Comparison of ENCODE assay signal across 1 cellular context in genomic region chr17:35877345-35878029, GRCh38.
TF ChIP-seq lines count a peak whose summit lies in the region.

No MANE protein-coding gene starts in this region.

TF ChIP-seq in K562, 482 proteins besides CTCF, POLR2A, EP300 and RAD21:
- no peak for TF ChIP-seq DACH1 (IDR thresholded peaks at IDR 0.05; ENCODE audit: partially characterized antibody)
- peak; percentile 21 for TF ChIP-seq ZFP36 (IDR thresholded peaks at IDR 0.05; ENCODE audit: low read depth, low read length, partially characterized antibody)
- TF ChIP-seq RBM25 (IDR thresholded peaks at IDR 0.05; ENCODE audit: low read depth, low read length, severe bottlenecking) = peak; percentile 84
- TF ChIP-seq TRIM24 (IDR thresholded peaks at IDR 0.05) = no peak
- peak; percentile 64 for TF ChIP-seq BCOR (IDR thresholded peaks at IDR 0.05)
- no peak for TF ChIP-seq TAF9B (IDR thresholded peaks at IDR 0.05; ENCODE audit: partially characterized antibody)
TF ChIP-seq in K562: peak in this region for 3.
